1 cellular context compared by ENCODE assay signal in the genomic region with DNA sequence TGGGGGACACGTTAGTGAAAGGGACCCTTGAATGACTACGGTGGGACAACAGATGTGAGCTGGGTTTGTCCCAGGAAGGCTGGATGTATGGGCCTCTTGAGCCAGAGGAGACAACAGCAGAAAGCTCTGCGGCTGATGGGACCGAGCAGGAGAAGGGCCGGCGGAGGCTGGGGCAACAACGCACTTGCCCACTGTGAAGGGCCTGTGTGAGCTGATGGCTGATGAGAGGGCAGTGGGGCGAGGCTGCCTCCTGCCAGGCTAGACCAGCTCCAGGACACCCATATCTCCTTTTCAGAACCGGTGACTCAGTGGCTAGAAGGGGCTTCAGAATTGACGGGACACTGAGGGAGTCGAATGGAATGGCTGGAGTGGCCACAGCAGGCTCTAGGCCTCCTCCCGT.
TF ChIP-seq lines count a peak whose summit lies in the region.

No MANE protein-coding gene starts in this region.

TF ChIP-seq in HepG2, 621 proteins besides CTCF, POLR2A, EP300 and RAD21 (continued from another document):
- TF ChIP-seq, protein P1, sequence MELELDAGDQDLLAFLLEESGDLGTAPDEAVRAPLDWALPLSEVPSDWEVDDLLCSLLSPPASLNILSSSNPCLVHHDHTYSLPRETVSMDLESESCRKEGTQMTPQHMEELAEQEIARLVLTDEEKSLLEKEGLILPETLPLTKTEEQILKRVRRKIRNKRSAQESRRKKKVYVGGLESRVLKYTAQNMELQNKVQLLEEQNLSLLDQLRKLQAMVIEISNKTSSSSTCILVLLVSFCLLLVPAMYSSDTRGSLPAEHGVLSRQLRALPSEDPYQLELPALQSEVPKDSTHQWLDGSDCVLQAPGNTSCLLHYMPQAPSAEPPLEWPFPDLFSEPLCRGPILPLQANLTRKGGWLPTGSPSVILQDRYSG (CRISPR knock-in tag; IDR thresholded peaks at IDR 0.05), result no peak
- no peak for TF ChIP-seq MZF1 (CRISPR knock-in tag; IDR thresholded peaks at IDR 0.05; ENCODE audit: borderline replicate concordance)
- TF ChIP-seq RBM22 (optimal IDR thresholded peaks at IDR 0.05; ENCODE audit: low read length), result peak; percentile 87
- TF ChIP-seq ZBTB38 (CRISPR knock-in tag; IDR thresholded peaks at IDR 0.05), result peak; percentile 95
- TF ChIP-seq, protein P2, sequence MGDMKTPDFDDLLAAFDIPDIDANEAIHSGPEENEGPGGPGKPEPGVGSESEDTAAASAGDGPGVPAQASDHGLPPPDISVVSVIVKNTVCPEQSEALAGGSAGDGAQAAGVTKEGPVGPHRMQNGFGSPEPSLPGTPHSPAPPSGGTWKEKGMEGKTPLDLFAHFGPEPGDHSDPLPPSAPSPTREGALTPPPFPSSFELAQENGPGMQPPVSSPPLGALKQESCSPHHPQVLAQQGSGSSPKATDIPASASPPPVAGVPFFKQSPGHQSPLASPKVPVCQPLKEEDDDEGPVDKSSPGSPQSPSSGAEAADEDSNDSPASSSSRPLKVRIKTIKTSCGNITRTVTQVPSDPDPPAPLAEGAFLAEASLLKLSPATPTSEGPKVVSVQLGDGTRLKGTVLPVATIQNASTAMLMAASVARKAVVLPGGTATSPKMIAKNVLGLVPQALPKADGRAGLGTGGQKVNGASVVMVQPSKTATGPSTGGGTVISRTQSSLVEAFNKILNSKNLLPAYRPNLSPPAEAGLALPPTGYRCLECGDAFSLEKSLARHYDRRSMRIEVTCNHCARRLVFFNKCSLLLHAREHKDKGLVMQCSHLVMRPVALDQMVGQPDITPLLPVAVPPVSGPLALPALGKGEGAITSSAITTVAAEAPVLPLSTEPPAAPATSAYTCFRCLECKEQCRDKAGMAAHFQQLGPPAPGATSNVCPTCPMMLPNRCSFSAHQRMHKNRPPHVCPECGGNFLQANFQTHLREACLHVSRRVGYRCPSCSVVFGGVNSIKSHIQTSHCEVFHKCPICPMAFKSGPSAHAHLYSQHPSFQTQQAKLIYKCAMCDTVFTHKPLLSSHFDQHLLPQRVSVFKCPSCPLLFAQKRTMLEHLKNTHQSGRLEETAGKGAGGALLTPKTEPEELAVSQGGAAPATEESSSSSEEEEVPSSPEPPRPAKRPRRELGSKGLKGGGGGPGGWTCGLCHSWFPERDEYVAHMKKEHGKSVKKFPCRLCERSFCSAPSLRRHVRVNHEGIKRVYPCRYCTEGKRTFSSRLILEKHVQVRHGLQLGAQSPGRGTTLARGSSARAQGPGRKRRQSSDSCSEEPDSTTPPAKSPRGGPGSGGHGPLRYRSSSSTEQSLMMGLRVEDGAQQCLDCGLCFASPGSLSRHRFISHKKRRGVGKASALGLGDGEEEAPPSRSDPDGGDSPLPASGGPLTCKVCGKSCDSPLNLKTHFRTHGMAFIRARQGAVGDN (CRISPR knock-in tag; IDR thresholded peaks at IDR 0.05), result peak; percentile 52; the same call in 1 of the 2 replicates
- TF ChIP-seq, protein P3, sequence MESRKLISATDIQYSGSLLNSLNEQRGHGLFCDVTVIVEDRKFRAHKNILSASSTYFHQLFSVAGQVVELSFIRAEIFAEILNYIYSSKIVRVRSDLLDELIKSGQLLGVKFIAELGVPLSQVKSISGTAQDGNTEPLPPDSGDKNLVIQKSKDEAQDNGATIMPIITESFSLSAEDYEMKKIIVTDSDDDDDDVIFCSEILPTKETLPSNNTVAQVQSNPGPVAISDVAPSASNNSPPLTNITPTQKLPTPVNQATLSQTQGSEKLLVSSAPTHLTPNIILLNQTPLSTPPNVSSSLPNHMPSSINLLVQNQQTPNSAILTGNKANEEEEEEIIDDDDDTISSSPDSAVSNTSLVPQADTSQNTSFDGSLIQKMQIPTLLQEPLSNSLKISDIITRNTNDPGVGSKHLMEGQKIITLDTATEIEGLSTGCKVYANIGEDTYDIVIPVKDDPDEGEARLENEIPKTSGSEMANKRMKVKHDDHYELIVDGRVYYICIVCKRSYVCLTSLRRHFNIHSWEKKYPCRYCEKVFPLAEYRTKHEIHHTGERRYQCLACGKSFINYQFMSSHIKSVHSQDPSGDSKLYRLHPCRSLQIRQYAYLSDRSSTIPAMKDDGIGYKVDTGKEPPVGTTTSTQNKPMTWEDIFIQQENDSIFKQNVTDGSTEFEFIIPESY (CRISPR knock-in tag; IDR thresholded peaks at IDR 0.05), result peak; percentile 25; the same call in 1 of the 2 replicates
- peak; percentile 32; the same call in 1 of the 2 replicates for TF ChIP-seq ZNF605 (CRISPR knock-in tag; IDR thresholded peaks at IDR 0.05)
- TF ChIP-seq, protein P4, sequence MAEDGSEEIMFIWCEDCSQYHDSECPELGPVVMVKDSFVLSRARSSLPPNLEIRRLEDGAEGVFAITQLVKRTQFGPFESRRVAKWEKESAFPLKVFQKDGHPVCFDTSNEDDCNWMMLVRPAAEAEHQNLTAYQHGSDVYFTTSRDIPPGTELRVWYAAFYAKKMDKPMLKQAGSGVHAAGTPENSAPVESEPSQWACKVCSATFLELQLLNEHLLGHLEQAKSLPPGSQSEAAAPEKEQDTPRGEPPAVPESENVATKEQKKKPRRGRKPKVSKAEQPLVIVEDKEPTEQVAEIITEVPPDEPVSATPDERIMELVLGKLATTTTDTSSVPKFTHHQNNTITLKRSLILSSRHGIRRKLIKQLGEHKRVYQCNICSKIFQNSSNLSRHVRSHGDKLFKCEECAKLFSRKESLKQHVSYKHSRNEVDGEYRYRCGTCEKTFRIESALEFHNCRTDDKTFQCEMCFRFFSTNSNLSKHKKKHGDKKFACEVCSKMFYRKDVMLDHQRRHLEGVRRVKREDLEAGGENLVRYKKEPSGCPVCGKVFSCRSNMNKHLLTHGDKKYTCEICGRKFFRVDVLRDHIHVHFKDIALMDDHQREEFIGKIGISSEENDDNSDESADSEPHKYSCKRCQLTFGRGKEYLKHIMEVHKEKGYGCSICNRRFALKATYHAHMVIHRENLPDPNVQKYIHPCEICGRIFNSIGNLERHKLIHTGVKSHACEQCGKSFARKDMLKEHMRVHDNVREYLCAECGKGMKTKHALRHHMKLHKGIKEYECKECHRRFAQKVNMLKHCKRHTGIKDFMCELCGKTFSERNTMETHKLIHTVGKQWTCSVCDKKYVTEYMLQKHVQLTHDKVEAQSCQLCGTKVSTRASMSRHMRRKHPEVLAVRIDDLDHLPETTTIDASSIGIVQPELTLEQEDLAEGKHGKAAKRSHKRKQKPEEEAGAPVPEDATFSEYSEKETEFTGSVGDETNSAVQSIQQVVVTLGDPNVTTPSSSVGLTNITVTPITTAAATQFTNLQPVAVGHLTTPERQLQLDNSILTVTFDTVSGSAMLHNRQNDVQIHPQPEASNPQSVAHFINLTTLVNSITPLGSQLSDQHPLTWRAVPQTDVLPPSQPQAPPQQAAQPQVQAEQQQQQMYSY (CRISPR knock-in tag; IDR thresholded peaks at IDR 0.05), result no peak
- no peak for TF ChIP-seq CEBPG (CRISPR knock-in tag; IDR thresholded peaks at IDR 0.05)
- TF ChIP-seq AGO2 (optimal IDR thresholded peaks at IDR 0.05; ENCODE audit: low read depth, low read length), result peak; percentile 26
- no peak for TF ChIP-seq ZNF652 (CRISPR knock-in tag; IDR thresholded peaks at IDR 0.05; ENCODE audit: borderline replicate concordance, low read depth)
- TF ChIP-seq, protein P5, sequence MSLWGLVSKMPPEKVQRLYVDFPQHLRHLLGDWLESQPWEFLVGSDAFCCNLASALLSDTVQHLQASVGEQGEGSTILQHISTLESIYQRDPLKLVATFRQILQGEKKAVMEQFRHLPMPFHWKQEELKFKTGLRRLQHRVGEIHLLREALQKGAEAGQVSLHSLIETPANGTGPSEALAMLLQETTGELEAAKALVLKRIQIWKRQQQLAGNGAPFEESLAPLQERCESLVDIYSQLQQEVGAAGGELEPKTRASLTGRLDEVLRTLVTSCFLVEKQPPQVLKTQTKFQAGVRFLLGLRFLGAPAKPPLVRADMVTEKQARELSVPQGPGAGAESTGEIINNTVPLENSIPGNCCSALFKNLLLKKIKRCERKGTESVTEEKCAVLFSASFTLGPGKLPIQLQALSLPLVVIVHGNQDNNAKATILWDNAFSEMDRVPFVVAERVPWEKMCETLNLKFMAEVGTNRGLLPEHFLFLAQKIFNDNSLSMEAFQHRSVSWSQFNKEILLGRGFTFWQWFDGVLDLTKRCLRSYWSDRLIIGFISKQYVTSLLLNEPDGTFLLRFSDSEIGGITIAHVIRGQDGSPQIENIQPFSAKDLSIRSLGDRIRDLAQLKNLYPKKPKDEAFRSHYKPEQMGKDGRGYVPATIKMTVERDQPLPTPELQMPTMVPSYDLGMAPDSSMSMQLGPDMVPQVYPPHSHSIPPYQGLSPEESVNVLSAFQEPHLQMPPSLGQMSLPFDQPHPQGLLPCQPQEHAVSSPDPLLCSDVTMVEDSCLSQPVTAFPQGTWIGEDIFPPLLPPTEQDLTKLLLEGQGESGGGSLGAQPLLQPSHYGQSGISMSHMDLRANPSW (CRISPR knock-in tag; IDR thresholded peaks at IDR 0.05; ENCODE audit: borderline replicate concordance), result no peak
